In genomic region chr19:45173816-45174215, GRCh38 we compare ENCODE assay signal across 18 cellular contexts. TPM values are rescaled to one million over a fixed set of nuclear protein-coding genes. Genes with fewer than 3 reads are reported as not detected.
DNase-seq lines count a peak whose midpoint lies in the region; ATAC-seq, FAIRE-seq and TF ChIP-seq lines count a peak whose summit lies in the region.
"Had no signal": no experiment of that assay in that cellular context is flagged by ENCODE, and none has a peak within 500 bp of the region (broad histone marks: within the 10 kb centered on the region; RNA-seq: fewer than 3 reads in every experiment).

No MANE protein-coding gene starts in this region.

- no peak overlapping the region; the same call in 1 of the 2 replicates for H3K4me2 ChIP-seq in GM12878 (ENCODE audit: control insufficient read depth, insufficient read depth)

- TF ChIP-seq POLR2A in GM12878 (IDR thresholded peaks at IDR 0.05; ENCODE audit: low read depth, low read length): no peak

- peaks cover 33% of the 10 kb centered on the region for H3K4me1 Mint-ChIP-seq in CD4-positive, alpha-beta T cell (ENCODE audit: low read depth)
- H3K4me1 Mint-ChIP-seq in HFFc6 (ENCODE audit: low read depth) (peaks cover 31% of the 10 kb centered on the region), nephron progenitor cell (peaks cover 44% of the 10 kb centered on the region)

- H3K27me3 ChIP-seq in CD4-positive, alpha-beta T cell (ENCODE audit: control insufficient read depth, insufficient read depth, low read length): no peaks in the 10 kb centered on the region
- H3K27me3 ChIP-seq in GM12878 (replicated peaks in 1 of 2; ENCODE audit: control insufficient read depth in 2 of 2, insufficient read depth in 2 of 2, low read length in 1 of 2): no peaks in the 10 kb centered on the region
- H3K27me3 ChIP-seq: left lung, suprapubic skin had no signal

- H3K4me3 ChIP-seq in GM12878: no peak overlapping the region
- H3K4me3 ChIP-seq: left lung, skin epidermis, suprapubic skin had no signal

- BruUV-seq in GM12878 (replicated peaks; lab: Mats Ljungman, UMichigan): no TSS peak

- WGBS in GM12878 (ENCODE audit: insufficient coverage, insufficient replicate concordance, low lambda C conversion rate, missing lambda C conversion rate): 73% methylated on average over 12 of the region's 12 CpGs

- no peak overlapping the region for H3K9ac ChIP-seq in GM12878 (ENCODE audit: control insufficient read depth, insufficient read depth, low read length)

- RAD21 ChIA-PET in GM12878 (lab: Charles Lee; ENCODE audit: unreplicated experiment): no interaction called here

- CTCF ChIA-PET in CD4-positive, alpha-beta T cell (lab: Charles Lee): no interaction called here
- CTCF ChIA-PET in GM12878 (lab: Yijun Ruan, JAX): no interaction called here

- TF ChIP-seq CTCF in CD4-positive, alpha-beta T cell (IDR thresholded peaks at IDR 0.05): no peak
- no peak for TF ChIP-seq CTCF in HFFc6 (IDR thresholded peaks at IDR 0.05)
- no peak for TF ChIP-seq CTCF in GM12878 (IDR thresholded peaks at IDR 0.05 in 2 of 3, conservative IDR thresholded peaks at IDR 0.05 in 1 of 3; ENCODE audit: control insufficient read depth in 2 of 3, extremely low read depth in 1 of 3, insufficient read depth in 1 of 3, low read depth in 3 of 3, low read length in 3 of 3)
- no peak for TF ChIP-seq CTCF in nephron progenitor cell (IDR thresholded peaks at IDR 0.05)

- peaks cover 16% of the 10 kb centered on the region for H3K4me1 ChIP-seq in GM12878 (ENCODE audit: control insufficient read depth, insufficient read depth, low read length)

- H3K27me3 Mint-ChIP-seq in CD4-positive, alpha-beta T cell: no peaks in the 10 kb centered on the region
- H3K27me3 Mint-ChIP-seq in HFFc6 (ENCODE audit: insufficient read depth) (peaks cover 13% of the 10 kb centered on the region), nephron progenitor cell (ENCODE audit: low read depth, poor library complexity) (no peaks in the 10 kb centered on the region)

- peaks cover 12% of the 10 kb centered on the region for H3K79me2 ChIP-seq in GM12878 (ENCODE audit: control insufficient read depth, insufficient read depth, low read length)

- no peak overlapping the region for H3K4me3 Mint-ChIP-seq in CD4-positive, alpha-beta T cell
- H3K4me3 Mint-ChIP-seq in HFFc6 (no peak overlapping the region), nephron progenitor cell (peak overlapping the region; percentile 50)

- H4K20me1 ChIP-seq in GM12878 (ENCODE audit: control insufficient read depth, insufficient read depth): no peaks in the 10 kb centered on the region

- DNase-seq in CD4-positive, alpha-beta T cell: no peak
- peak; percentile 34 for DNase-seq in HFFc6
- DNase-seq in GM12878 (ENCODE audit: low read depth, low spot score): no peak
- DNase-seq in nephron progenitor cell: no peak
- DNase-seq in HuH-7 (ENCODE audit: low spot score): no peak
- no peak for DNase-seq in activated effector memory CD4-positive, alpha-beta T cell treated with Interleukin-2 at 50 U/mL for 16 hours
- DNase-seq in stimulated activated naive CD4-positive, alpha-beta T cell (lab: John Stamatoyannopoulos, UW): no peak
- DNase-seq: activated CD4-positive, alpha-beta T cell treated with anti-CD3 and anti-CD28 coated beads for 48 hours; head of caudate nucleus; NCI-H1105 treated with DMSO at 0.1 percent for 48 hours; NCI-H446 treated with DMSO at 0.1 percent for 48 hours had no signal

- SMC1A ChIA-PET in GM12878 (lab: Charles Lee; ENCODE audit: uncharacterized antibody, unreplicated experiment): no interaction called here

- H3K27ac ChIP-seq in CD4-positive, alpha-beta T cell (ENCODE audit: low read depth, low read length): no peak overlapping the region
- H3K27ac ChIP-seq in GM12878 (ENCODE audit: control insufficient read depth, insufficient read depth): peak overlapping the region; percentile 48; the same call in 1 of the 2 replicates
- H3K27ac ChIP-seq: left lung, suprapubic skin had no signal

- no peak for TF ChIP-seq RAD21 in GM12878 (IDR thresholded peaks at IDR 0.05; ENCODE audit: insufficient read depth, low read depth, low read length)

- POLR2A ChIA-PET in CD4-positive, alpha-beta T cell (lab: Charles Lee): no interaction called here
- POLR2A ChIA-PET in GM12878 (lab: Charles Lee): interaction anchor here (0.5 to 1.0 kb wide), 2 partner anchors 9 to 134 kb away, joined by 3 to 4 read pairs; no protein-coding TSS in a partner anchor

- peaks cover 4% of the 10 kb centered on the region for H3K36me3 Mint-ChIP-seq in CD4-positive, alpha-beta T cell (ENCODE audit: low read depth)
- H3K36me3 Mint-ChIP-seq in HFFc6 (ENCODE audit: low read depth) (no peaks in the 10 kb centered on the region), nephron progenitor cell (ENCODE audit: low read depth) (no peaks in the 10 kb centered on the region)

- no peak for FAIRE-seq in GM12878 (lab: Jason Lieb, UNC)

- peak overlapping the region; percentile 54 for H3K27ac Mint-ChIP-seq in CD4-positive, alpha-beta T cell
- H3K27ac Mint-ChIP-seq in HFFc6 (peak overlapping the region; percentile 63; the same call in 1 of the 2 replicates), nephron progenitor cell (no peak overlapping the region)

- no peaks in the 10 kb centered on the region for H3K9me3 ChIP-seq in CD4-positive, alpha-beta T cell (ENCODE audit: control insufficient read depth, low read length)
- H3K9me3 ChIP-seq in GM12878 (replicated peaks; ENCODE audit: control insufficient read depth, insufficient read depth, low read length): no peaks in the 10 kb centered on the region
- H3K9me3 ChIP-seq: left lung, suprapubic skin had no signal

- intact Hi-C loops in CD4-positive, alpha-beta T cell (cut with DNase I, micrococcal nuclease): loop anchor here in 1 of 2 experiments (10.0 kb wide), 1 partner anchor 521 kb away; the partner anchor contains the start of genes QPCTL and SNRPD2
- intact Hi-C loops in GM12878 (cut with micrococcal nuclease; ENCODE audit: unreplicated experiment): no loop called here

- no peaks in the 10 kb centered on the region for H3K9me3 Mint-ChIP-seq in CD4-positive, alpha-beta T cell
- H3K9me3 Mint-ChIP-seq in HFFc6 (no peaks in the 10 kb centered on the region), nephron progenitor cell (no peaks in the 10 kb centered on the region)

- no peaks in the 10 kb centered on the region for H3K36me3 ChIP-seq in GM12878 (ENCODE audit: control insufficient read depth in 2 of 2, insufficient read depth in 2 of 2, low read length in 1 of 2)
- H3K36me3 ChIP-seq: left lung, suprapubic skin had no signal

- no peak for TF ChIP-seq EP300 in GM12878 (IDR thresholded peaks at IDR 0.05; ENCODE audit: borderline replicate concordance in 1 of 2, control insufficient read depth in 1 of 2, low read depth in 2 of 2, low read length in 2 of 2)

- ATAC-seq in CD4-positive, alpha-beta T cell (ENCODE audit: poor library complexity): no peak
- ATAC-seq in GM12878 (no peak), HG03565 (IDR thresholded peaks at IDR 0.05; ENCODE audit: unreplicated experiment) (no peak)
- ATAC-seq: HCT116, left lung, Panc1 had no signal

- peak overlapping the region; percentile 37 for H2AFZ ChIP-seq in GM12878 (ENCODE audit: control insufficient read depth, low read depth, low read length)

- in situ Hi-C loops in GM12878 (cut with MboI): no loop called here

RNA-seq across cellular contexts. Expression of gene TRAPPC6A, which starts 4.2 kb away (rescaled TPM):
- total RNA-seq in CD4-positive, alpha-beta T cell: 10 to 100 TPM; 32.0 to 38.8 TPM
- total RNA-seq in HFFc6 (2021; fragmentation: NEBNext Ultra II Directional; extraction: Animal tissue kit (Norgen Biotek cat#: 25700)): 1 to 10 TPM; 3.5 to 6.9 (median 5.2) TPM
- total RNA-seq in GM12878 (2013; cell fraction: nucleolus; rRNA removed): 3.3 and 5.8 TPM in 2 replicates
- total RNA-seq in GM12878 (2014; rRNA removed): 46.8 and 48.8 TPM in 2 replicates
- 21.5 and 23.8 TPM in 2 replicates for total RNA-seq in GM12878 (2014; rRNA removed; fragmentation: Illumina TruSeq; extraction: Trizol)
- 62.8 and 66.8 TPM in 2 replicates for total RNA-seq in GM12878 (2021)
- 37.6 TPM for polyA plus RNA-seq in GM12878 (2011; ENCODE audit: low read depth)
- 15.1 and 24.9 TPM in 2 replicates for polyA plus RNA-seq in GM12878 (2011; rRNA removed)
- polyA plus RNA-seq in GM12878 (2011; cell fraction: cytosol; rRNA removed): 59.6 and 60.5 TPM in 2 replicates
- polyA plus RNA-seq in GM12878 (2011; cell fraction: nucleus; rRNA removed): 31.2 and 40.5 TPM in 2 replicates
- polyA plus RNA-seq in GM12878 (2012): 90.0 and 92.6 TPM in 2 replicates
- 1.4 and 16.8 TPM in 2 replicates for polyA plus RNA-seq in GM12878 (2014; fragmentation: Illumina TruSeq; extraction: Trizol)
- 10 to 100 TPM in 1 of 2 experiments, 1 to 10 TPM in 1; 1.8 to 20.3 TPM for polyA plus RNA-seq in GM12878 (2014; fragmentation: Nextera tagmentation; extraction: Ambion mirVana)
- polyA plus RNA-seq in GM12878 (2014; rRNA removed): 66.7 and 68.2 TPM in 2 replicates
- polyA plus RNA-seq in GM12878 (2016; fragmentation: Nextera tagmentation; extraction: Ambion mirVana): 10 to 100 TPM; 82.8 to 83.9 TPM
- polyA minus RNA-seq in GM12878 (2011; rRNA and poly(A)+ RNA removed): 3.4 and 16.2 TPM in 2 replicates
- 3.7 and 7.6 TPM in 2 replicates for polyA minus RNA-seq in GM12878 (2011; cell fraction: cytosol; rRNA and poly(A)+ RNA removed)
- 3.6 and 3.9 TPM in 2 replicates for polyA minus RNA-seq in GM12878 (2011; cell fraction: nucleus; rRNA and poly(A)+ RNA removed)

RNA-seq across cellular contexts. Expression of gene BLOC1S3, which starts 4.8 kb away (rescaled TPM):
- total RNA-seq in CD4-positive, alpha-beta T cell: 10 to 100 TPM; 14.7 to 18.8 TPM
- 10 to 100 TPM; 10.5 to 14.2 (median 12.2) TPM for total RNA-seq in HFFc6 (2021; fragmentation: NEBNext Ultra II Directional; extraction: Animal tissue kit (Norgen Biotek cat#: 25700))
- total RNA-seq in GM12878 (2013; cell fraction: nucleolus; rRNA removed): 8.3 and 8.9 TPM in 2 replicates
- total RNA-seq in GM12878 (2014; rRNA removed) (4.2 and 4.4 TPM in 2 replicates), GM12878 (2014; rRNA removed; fragmentation: Illumina TruSeq; extraction: Trizol) (3.6 and 4.1 TPM in 2 replicates), GM12878 (2021) (17.0 and 18.3 TPM in 2 replicates)
- 4.9 TPM for polyA plus RNA-seq in GM12878 (2011; ENCODE audit: low read depth)
- polyA plus RNA-seq in GM12878 (2011; rRNA removed) (4.5 and 10.0 TPM in 2 replicates), GM12878 (2014; fragmentation: Illumina TruSeq; extraction: Trizol) (8.0 and 9.3 TPM in 2 replicates), GM12878 (2014; fragmentation: Nextera tagmentation; extraction: Ambion mirVana) (10 to 100 TPM; 10.0 to 14.5 TPM), GM12878 (2014; rRNA removed) (10.8 and 14.9 TPM in 2 replicates), GM12878 (2016; fragmentation: Nextera tagmentation; extraction: Ambion mirVana) (10 to 100 TPM; 14.7 to 15.0 TPM)
- polyA plus RNA-seq in GM12878 (2011; cell fraction: cytosol; rRNA removed): 10.0 and 11.6 TPM in 2 replicates
- polyA plus RNA-seq in GM12878 (2011; cell fraction: nucleus; rRNA removed): 6.6 and 7.7 TPM in 2 replicates
- 9.9 and 10.1 TPM in 2 replicates for polyA plus RNA-seq in GM12878 (2012)
- 11.9 and 15.3 TPM in 2 replicates for polyA minus RNA-seq in GM12878 (2011; rRNA and poly(A)+ RNA removed)
- polyA minus RNA-seq in GM12878 (2011; cell fraction: cytosol; rRNA and poly(A)+ RNA removed): 6.5 and 6.9 TPM in 2 replicates
- polyA minus RNA-seq in GM12878 (2011; cell fraction: nucleus; rRNA and poly(A)+ RNA removed): 4.2 and 7.9 TPM in 2 replicates

RNA-seq across cellular contexts. Expression of gene NKPD1, which starts 13.0 kb away (rescaled TPM):
- under 1 TPM; 0.73 to 0.91 TPM for total RNA-seq in CD4-positive, alpha-beta T cell
- total RNA-seq in HFFc6 (2021; fragmentation: NEBNext Ultra II Directional; extraction: Animal tissue kit (Norgen Biotek cat#: 25700)): under 1 TPM in 5 of 6 experiments, not detected in 1; 0.07 to 0.17 (median 0.07) TPM
- total RNA-seq in GM12878 (2013; cell fraction: nucleolus; rRNA removed): 1.4 and 1.6 TPM in 2 replicates
- total RNA-seq in GM12878 (2014; rRNA removed): 0.05 and 0.06 TPM in 2 replicates
- not detected in 2 replicates for total RNA-seq in GM12878 (2014; rRNA removed; fragmentation: Illumina TruSeq; extraction: Trizol)
- 0.05 and 0.13 TPM in 2 replicates for total RNA-seq in GM12878 (2021)
- polyA plus RNA-seq in GM12878 (2011; ENCODE audit: low read depth): not detected
- not detected in 2 replicates for polyA plus RNA-seq in GM12878 (2011; rRNA removed)
- polyA plus RNA-seq in GM12878 (2011; cell fraction: cytosol; rRNA removed): 0.03 TPM in 1 of 2 replicates, not detected in the other
- 0.28 and 0.37 TPM in 2 replicates for polyA plus RNA-seq in GM12878 (2011; cell fraction: nucleus; rRNA removed)
- polyA plus RNA-seq in GM12878 (2012): 0.14 and 0.17 TPM in 2 replicates
- polyA plus RNA-seq in GM12878 (2014; fragmentation: Illumina TruSeq; extraction: Trizol): not detected in 2 replicates
- polyA plus RNA-seq in GM12878 (2014; fragmentation: Nextera tagmentation; extraction: Ambion mirVana): not detected
- 0.04 and 0.18 TPM in 2 replicates for polyA plus RNA-seq in GM12878 (2014; rRNA removed)
- not detected for polyA plus RNA-seq in GM12878 (2016; fragmentation: Nextera tagmentation; extraction: Ambion mirVana)
- 0.05 TPM in 1 of 2 replicates, not detected in the other for polyA minus RNA-seq in GM12878 (2011; rRNA and poly(A)+ RNA removed)
- polyA minus RNA-seq in GM12878 (2011; cell fraction: cytosol; rRNA and poly(A)+ RNA removed): not detected in 2 replicates
- polyA minus RNA-seq in GM12878 (2011; cell fraction: nucleus; rRNA and poly(A)+ RNA removed): 0.12 TPM in 1 of 2 replicates, not detected in the other
- total RNA-seq: cardiac septum, left lung had no signal
